In genomic region chr3:69426291-69426690, GRCh38 we compare ENCODE assay signal across 1 cellular context.
TF ChIP-seq lines count a peak whose summit lies in the region.

No MANE protein-coding gene starts in this region.

TF ChIP-seq in GM12878, 131 proteins besides CTCF, POLR2A, EP300 and RAD21:
- TF ChIP-seq SRF (IDR thresholded peaks at IDR 0.05; ENCODE audit: low read depth in 2 of 2, low read length in 2 of 2) = 0 out of 4 replicates have a peak, but pooled peaks of 1 of the 2 experiments have one; percentile 32
- TF ChIP-seq RBBP5 (conservative IDR thresholded peaks at IDR 0.05) = no peak
- no peak for TF ChIP-seq EZH2 (IDR thresholded peaks at IDR 0.05; ENCODE audit: borderline replicate concordance, control insufficient read depth, low read depth, low read length)
- TF ChIP-seq HDGF (IDR thresholded peaks at IDR 0.05) = no peak
- TF ChIP-seq MLLT1 (IDR thresholded peaks at IDR 0.05) = peak; percentile 93
